8 cellular contexts compared by ENCODE assay signal in the genomic region with DNA sequence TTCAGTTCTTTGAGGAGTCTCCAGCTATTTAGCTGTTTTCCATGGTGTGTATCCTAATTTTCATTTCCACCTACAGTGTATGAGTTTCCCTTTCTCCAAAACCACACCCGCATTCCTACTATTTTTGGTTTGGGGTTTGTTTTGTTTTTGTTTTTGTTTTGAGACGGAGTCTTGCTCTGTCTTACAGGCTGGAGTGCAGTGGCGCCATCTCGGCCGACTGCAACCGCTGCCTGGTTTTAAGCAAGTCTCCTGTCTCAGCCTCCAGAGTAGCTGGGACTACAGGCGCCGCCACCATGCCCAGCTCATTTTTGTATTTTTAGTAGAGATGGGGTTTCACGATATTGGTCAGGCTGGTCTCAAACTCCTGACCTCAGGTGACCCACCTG.
DNase-seq lines count a peak whose midpoint lies in the region; ATAC-seq, FAIRE-seq and TF ChIP-seq lines count a peak whose summit lies in the region.
"Not testable (repeated sequence)": the region's sequence is repeated elsewhere in the genome, so short reads cannot be mapped to it uniquely, and the experiment has no call there.

No MANE protein-coding gene starts in this region.

- not testable (repeated sequence) for H3K9me3 ChIP-seq in CD4-positive, CD25-positive, alpha-beta regulatory T cell (ENCODE audit: control insufficient read depth in 2 of 2, low read length in 2 of 2); endothelial cell of umbilical vein (replicated peaks; ENCODE audit: control insufficient read depth, insufficient read depth, low read length); right lobe of liver; small intestine (ENCODE audit: control insufficient read depth, low read depth)

- H3K27me3 Mint-ChIP-seq in CD4-positive, CD25-positive, alpha-beta regulatory T cell: not testable (repeated sequence)

- H3K4me1 ChIP-seq in CD4-positive, CD25-positive, alpha-beta regulatory T cell (ENCODE audit: control insufficient read depth, insufficient read depth, low read length, poor library complexity, severe bottlenecking): peaks cover 13% of the 10 kb centered on the region
- peaks cover 21% of the 10 kb centered on the region for H3K4me1 ChIP-seq in endothelial cell of umbilical vein (ENCODE audit: control insufficient read depth, extremely low read depth, insufficient read depth, low read length)
- not testable (repeated sequence) for H3K4me1 ChIP-seq in right lobe of liver; small intestine (ENCODE audit: control insufficient read depth in 2 of 2, insufficient read depth in 1 of 2, low read depth in 1 of 2, low read length in 1 of 2)

- H3K4me3 ChIP-seq in CD4-positive, CD25-positive, alpha-beta regulatory T cell (ENCODE audit: low read depth, low read length): peak overlapping the region; percentile 79
- H3K4me3 ChIP-seq in endothelial cell of umbilical vein (replicated peaks in 1 of 3; ENCODE audit: insufficient read depth in 1 of 3, low read depth in 1 of 3, low read length in 3 of 3) (peak overlapping the region; percentile 57 to 85 (median 81)), right lobe of liver (peak overlapping the region; percentile 56 to 58 (median 58)), small intestine (ENCODE audit: low read depth in 1 of 2, low read length in 2 of 2) (peak overlapping the region in 1 of 2 donors; percentile 90)

- H3K79me2 ChIP-seq in endothelial cell of umbilical vein (ENCODE audit: control insufficient read depth, insufficient read depth, low read length): peaks cover 55% of the 10 kb centered on the region

- not testable (repeated sequence) for H3K27me3 ChIP-seq in CD4-positive, CD25-positive, alpha-beta regulatory T cell (ENCODE audit: control insufficient read depth, insufficient read depth, low read length); endothelial cell of umbilical vein (ENCODE audit: control insufficient read depth in 2 of 2, insufficient read depth in 2 of 2, low read length in 2 of 2); right lobe of liver; small intestine (ENCODE audit: control insufficient read depth in 2 of 2, insufficient read depth in 2 of 2, low read length in 2 of 2)

- WGBS in right lobe of liver (ENCODE audit: insufficient coverage, low coverage, low lambda C conversion rate, missing lambda C conversion rate): 8% methylated on average over 7 of the region's 9 CpGs
- WGBS in small intestine, 3 donors: 1 to 8% (median 4%) methylated on average over 9 of the region's 9 CpGs

- H3K27ac Mint-ChIP-seq in CD4-positive, CD25-positive, alpha-beta regulatory T cell: peak overlapping the region in 2 of 3 donors; percentile 33 to 72

- DNase-seq in CD4-positive, CD25-positive, alpha-beta regulatory T cell: peak in 1 of 3 donors; percentile 8
- DNase-seq in NCI-H345 treated with DMSO at 0.1 percent for 48 hours (lab: John Stamatoyannopoulos, UW; ENCODE audit: unreplicated experiment) (peak; percentile 21), endothelial cell of umbilical vein (ENCODE audit: low read depth, low spot score) (peak; percentile 51), right lobe of liver (peak in 1 of 3 donors; percentile 31), small intestine (peak; percentile 37)
- DNase-seq in activated CD8-positive, alpha-beta memory T cell treated with anti-CD3 and anti-CD28 coated beads, Interleukin-2, amount 50 U/mL, for 4 hours: peak; percentile 21

- not testable (repeated sequence) for H3K27ac ChIP-seq in CD4-positive, CD25-positive, alpha-beta regulatory T cell (ENCODE audit: insufficient read depth, low read length, poor library complexity, severe bottlenecking)
- H3K27ac ChIP-seq in endothelial cell of umbilical vein (ENCODE audit: insufficient read depth, low read depth, low read length): peak overlapping the region; percentile 91
- peak overlapping the region; percentile 61 to 71 (median 67) for H3K27ac ChIP-seq in right lobe of liver
- H3K27ac ChIP-seq in small intestine (ENCODE audit: low read depth in 1 of 2, low read length in 1 of 2): peak overlapping the region; percentile 80 to 91

- peak overlapping the region; percentile 97 for H3K4me2 ChIP-seq in endothelial cell of umbilical vein (ENCODE audit: insufficient read depth, low read length)

- H3K4me3 Mint-ChIP-seq in CD4-positive, CD25-positive, alpha-beta regulatory T cell: peak overlapping the region; percentile 82 to 99 (median 92)

- not testable (repeated sequence) for TF ChIP-seq POLR2A in endothelial cell of umbilical vein (IDR thresholded peaks at IDR 0.05; ENCODE audit: low read depth, low read length); right lobe of liver (IDR thresholded peaks at IDR 0.05)

- peak overlapping the region; percentile 93 for H3K9ac ChIP-seq in endothelial cell of umbilical vein (replicated peaks; ENCODE audit: extremely low read depth, insufficient read depth, low read length)

- CTCF ChIA-PET in endothelial cell of umbilical vein (lab: Charles Lee): interaction anchor here (1.5 to 5.5 kb wide), 3 partner anchors 8 to 190 kb away, joined by 6 to 58 read pairs (median 13); partner anchors contain the start of gene MZT2A

- FAIRE-seq in endothelial cell of umbilical vein (lab: Jason Lieb, UNC); small intestine (lab: Jason Lieb, UNC): not testable (repeated sequence)

- dilution Hi-C loops in endothelial cell of umbilical vein (cut with MboI; ENCODE audit: extremely low pct_ligation_motif_present, low sequenced_read_pairs): not testable (repeated sequence)

- not testable (repeated sequence) for H3K9me3 Mint-ChIP-seq in CD4-positive, CD25-positive, alpha-beta regulatory T cell

- peaks cover 20 to 61% (median 36%) of the 10 kb centered on the region in 4 donors for H3K4me1 Mint-ChIP-seq in CD4-positive, CD25-positive, alpha-beta regulatory T cell

- not testable (repeated sequence) for H4K20me1 ChIP-seq in endothelial cell of umbilical vein (replicated peaks; ENCODE audit: control insufficient read depth, extremely low read depth, insufficient read depth, low read length)

- not testable (repeated sequence) for ATAC-seq in CD4-positive, CD25-positive, alpha-beta regulatory T cell (ENCODE audit: low read depth in 2 of 2)
- ATAC-seq in GM19438 (IDR thresholded peaks at IDR 0.05; ENCODE audit: low read depth, unreplicated experiment): peak; percentile 57
- peak; percentile 37 for ATAC-seq in HG03095 (IDR thresholded peaks at IDR 0.05; ENCODE audit: unreplicated experiment)
- ATAC-seq in right lobe of liver: peak; percentile 50 to 57 (median 54)

- not testable (repeated sequence) for TF ChIP-seq CTCF in endothelial cell of umbilical vein (IDR thresholded peaks at IDR 0.05; ENCODE audit: extremely low read depth in 1 of 2, insufficient read depth in 1 of 2, low read depth in 1 of 2, low read length in 2 of 2); right lobe of liver (IDR thresholded peaks at IDR 0.05)

- H3K36me3 Mint-ChIP-seq in CD4-positive, CD25-positive, alpha-beta regulatory T cell: not testable (repeated sequence)

- not testable (repeated sequence) for H2AFZ ChIP-seq in endothelial cell of umbilical vein (ENCODE audit: low read depth, low read length)

- not testable (repeated sequence) for H3K9me1 ChIP-seq in endothelial cell of umbilical vein (replicated peaks; ENCODE audit: control insufficient read depth, extremely low read depth, insufficient read depth, low read length)

- BruUV-seq in endothelial cell of umbilical vein (replicated peaks; lab: Mats Ljungman, UMichigan): not testable (repeated sequence)

- H3K36me3 ChIP-seq in CD4-positive, CD25-positive, alpha-beta regulatory T cell (ENCODE audit: control insufficient read depth, insufficient read depth, low read length); right lobe of liver; small intestine (ENCODE audit: control insufficient read depth in 2 of 2, insufficient read depth in 2 of 2, low read length in 2 of 2): not testable (repeated sequence)
- peaks cover 3 to 12% of the 10 kb centered on the region in 2 experiments for H3K36me3 ChIP-seq in endothelial cell of umbilical vein (ENCODE audit: control insufficient read depth in 2 of 2, extremely low read depth in 1 of 2, insufficient read depth in 2 of 2, low read length in 2 of 2)

- intact Hi-C loops in endothelial cell of umbilical vein (cut with micrococcal nuclease): loop anchor here (2.0 kb wide), 1 partner anchor 14 kb away; no protein-coding TSS in a partner anchor
- intact Hi-C loops in right lobe of liver (cut with DNase I): not testable (repeated sequence)

- POLR2A ChIA-PET in endothelial cell of umbilical vein (lab: Charles Lee): interaction anchor here (2.0 kb wide), 1 partner anchor 9 kb away, joined by 11 read pairs; no protein-coding TSS in a partner anchor
